In the genomic region with DNA sequence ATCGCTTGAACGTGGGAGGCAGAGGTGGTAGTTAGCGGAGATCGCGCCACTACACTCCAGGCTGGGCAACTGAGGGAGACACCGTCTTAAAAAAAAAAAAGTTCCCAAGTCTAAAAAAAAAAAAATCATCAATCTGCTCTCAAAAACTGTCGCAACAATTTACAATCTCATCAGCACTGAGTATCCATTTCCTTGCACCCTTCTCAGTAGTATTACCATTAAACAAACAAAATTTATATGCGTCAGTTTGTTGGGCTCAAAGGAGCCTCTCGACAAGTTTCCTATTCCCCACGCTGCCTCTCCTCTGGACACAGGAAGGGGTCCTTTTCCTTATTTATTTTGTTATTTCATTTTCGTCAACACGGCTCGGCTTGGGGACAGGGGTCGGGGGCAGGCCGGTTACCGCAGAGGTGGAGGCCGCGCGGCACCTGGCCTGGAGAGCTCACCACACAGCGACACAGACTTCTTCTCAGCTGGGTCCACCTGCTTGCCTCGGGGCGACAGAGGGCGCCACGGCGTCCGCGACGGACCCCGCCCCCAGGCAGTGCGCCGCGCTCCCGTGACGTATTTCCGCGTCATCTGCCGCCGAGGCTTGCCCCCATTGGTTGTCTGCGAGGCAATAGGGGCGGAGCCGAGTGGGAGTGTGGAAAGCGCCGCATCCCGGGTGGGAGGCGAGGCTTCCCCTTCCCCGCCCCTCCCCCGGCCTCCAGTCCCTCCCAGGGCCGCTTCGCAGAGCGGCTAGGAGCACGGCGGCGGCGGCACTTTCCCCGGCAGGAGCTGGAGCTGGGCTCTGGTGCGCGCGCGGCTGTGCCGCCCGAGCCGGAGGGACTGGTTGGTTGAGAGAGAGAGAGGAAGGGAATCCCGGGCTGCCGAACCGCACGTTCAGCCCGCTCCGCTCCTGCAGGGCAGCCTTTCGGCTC, we compare ENCODE assay signal across 8 cellular contexts.
DNase-seq lines count a peak whose midpoint lies in the region; ATAC-seq and TF ChIP-seq lines count a peak whose summit lies in the region.

A gene (plus strand): TSS at position 709 of the 920 bp plus-strand sequence. CDS start 436 bp downstream, outside the sequence.

- TF ChIP-seq POLR2A in GM18951 (IDR thresholded peaks at IDR 0.05; ENCODE audit: extremely low read depth, insufficient read depth, insufficient read length): peak; percentile 73

- ATAC-seq in HG03196 (IDR thresholded peaks at IDR 0.05; ENCODE audit: unreplicated experiment): peak; percentile 71

- in situ Hi-C loops in GM18951 (cut with MboI; ENCODE audit: low sequenced_read_pairs, unreplicated experiment): no loop called here

- DNase-seq in AG09319 (ENCODE audit: extremely low read depth, low read depth) (peak; percentile 90), NCI-H226 (peak; percentile 96), iris pigment epithelial cell (ENCODE audit: low read depth) (peak; percentile 96)
- DNase-seq in activated CD4-positive, CD25-positive, alpha-beta regulatory T cell (lab: John Stamatoyannopoulos, UW): peak; percentile 95 to 97 (median 96)
- peak; percentile 98 for DNase-seq in central memory CD4-positive, alpha-beta T cell
- DNase-seq in stimulated activated CD4-positive, alpha-beta T cell treated with anti-CD3 and anti-CD28 coated beads, Interleukin-12 subunit alpha, Interleukin-12 subunit beta, amount 100 ng/mL, for 4 hours: peak; percentile 98

- peak; percentile 69 for TF ChIP-seq CTCF in AG09319 (IDR thresholded peaks at IDR 0.05; ENCODE audit: low read depth, low read length)

Comparison
In these comparisons a context has a peak if more than half of its experiments do, and no peak if none do; other contexts are left out.
1. Peak in every context shown above with its lines: DNase-seq and ATAC-seq.